In genomic region chr10:79055100-79055782, GRCh38 we compare ENCODE assay signal across 15 cellular contexts.
"Had no signal": no experiment of that assay in that cellular context is flagged by ENCODE, and none has a peak within 500 bp of the region (broad histone marks: within the 10 kb centered on the region; RNA-seq: fewer than 3 reads in every experiment).

No MANE protein-coding gene starts in this region.

- ATAC-seq: esophagus mucosa; stimulated activated effector memory CD8-positive, alpha-beta T cell treated with anti-CD3 and anti-CD28 coated beads, Interleukin-12 subunit alpha, Interleukin-12 subunit beta, amount 100 ng/mL, for 72 hours had no signal

- H3K27ac ChIP-seq: hepatocyte, left ventricle myocardium inferior, thyroid gland, uterus had no signal

- DNase-seq: activated CD4-positive, alpha-beta T cell treated with anti-CD3 and anti-CD28 coated beads for 4 hours; activated CD8-positive, alpha-beta memory T cell treated with anti-CD3 and anti-CD28 coated beads for 24 hours; activated naive CD4-positive, alpha-beta T cell treated with Interleukin-2 at 50 U/mL for 16 hours; islet precursor cell; mesenchymal stem cell; nephron progenitor cell; stimulated activated CD4-positive, alpha-beta T cell treated with anti-CD3 and anti-CD28 coated beads, Interleukin-12 subunit alpha, Interleukin-12 subunit beta, amount 100 ng/mL, for 4 hours; stimulated activated CD4-positive, alpha-beta T cell treated with anti-CD3 and anti-CD28 coated beads, Interleukin-2, amount 100 ng/mL, for 24 hours had no signal

- H3K4me3 Mint-ChIP-seq: activated T-helper 1 cell treated with anti-CD3 and anti-CD28 coated beads, Interleukin-12 subunit alpha, Interleukin-12 subunit beta, Interleukin-2, Interleukin-4 antibody, amounts not matched to agents 30 ng/mL and 10 ng/mL and 1 ng/mL, durations not matched to agents 14 hours and 24 hours and 36 hours; nephron progenitor cell; stimulated activated effector memory CD8-positive, alpha-beta T cell treated with anti-CD3 and anti-CD28 coated beads, Interleukin-12 subunit alpha, Interleukin-12 subunit beta, amount 100 ng/mL, for 72 hours had no signal

- H3K27ac Mint-ChIP-seq: activated T-helper 1 cell treated with anti-CD3 and anti-CD28 coated beads, Interleukin-12 subunit alpha, Interleukin-12 subunit beta, Interleukin-2, Interleukin-4 antibody, amounts not matched to agents 30 ng/mL and 10 ng/mL and 1 ng/mL, durations not matched to agents 14 hours and 24 hours and 36 hours; stimulated activated effector memory CD8-positive, alpha-beta T cell treated with anti-CD3 and anti-CD28 coated beads, Interleukin-12 subunit alpha, Interleukin-12 subunit beta, amount 100 ng/mL, for 72 hours had no signal

- H3K4me3 ChIP-seq: hepatocyte, left ventricle myocardium inferior, thyroid gland, uterus had no signal

- H3K36me3 Mint-ChIP-seq: stimulated activated effector memory CD8-positive, alpha-beta T cell treated with anti-CD3 and anti-CD28 coated beads, Interleukin-12 subunit alpha, Interleukin-12 subunit beta, amount 100 ng/mL, for 72 hours had no signal

- H3K27me3 ChIP-seq: hepatocyte, thyroid gland, uterus had no signal

- H3K9me3 Mint-ChIP-seq: activated T-helper 1 cell treated with anti-CD3 and anti-CD28 coated beads, Interleukin-12 subunit alpha, Interleukin-12 subunit beta, Interleukin-2, Interleukin-4 antibody, amounts not matched to agents 30 ng/mL and 10 ng/mL and 1 ng/mL, durations not matched to agents 14 hours and 24 hours and 36 hours; nephron progenitor cell; stimulated activated effector memory CD8-positive, alpha-beta T cell treated with anti-CD3 and anti-CD28 coated beads, Interleukin-12 subunit alpha, Interleukin-12 subunit beta, amount 100 ng/mL, for 72 hours had no signal

- H3K9me3 ChIP-seq: left ventricle myocardium inferior, thyroid gland, uterus had no signal

- H3K36me3 ChIP-seq: left ventricle myocardium inferior, thyroid gland, uterus had no signal

- H3K4me1 ChIP-seq: uterus had no signal
